Comparison of ENCODE assay signal across 7 cellular contexts in genomic region chr16:82603784-82604411, GRCh38. TPM values are rescaled to one million over a fixed set of nuclear protein-coding genes. Genes with fewer than 3 reads are reported as not detected.
A peak's percentile ranks its signal among the peaks of the same experiment; 100 is the strongest.
DNase-seq lines count a peak whose midpoint lies in the region; ATAC-seq and TF ChIP-seq lines count a peak whose summit lies in the region.

No MANE protein-coding gene starts in this region.

- H4K5ac ChIP-seq in H9 (ENCODE audit: insufficient read length, low read depth, low read length) = no peak overlapping the region

- H2BK15ac ChIP-seq in H9 (ENCODE audit: low read depth, low read length) = no peak overlapping the region

- peaks cover 8% of the 10 kb centered on the region for H3K4me1 ChIP-seq in H9 (ENCODE audit: insufficient read depth, low read length)
- H3K4me1 ChIP-seq in SJCRH30 = no peaks in the 10 kb centered on the region
- no peaks in the 10 kb centered on the region for H3K4me1 ChIP-seq in CD8-positive, alpha-beta memory T cell (ENCODE audit: insufficient read depth, low read length)

- no peak overlapping the region for H3K18ac ChIP-seq in H9 (ENCODE audit: insufficient read length, low read depth, low read length)

- H3K36me3 Mint-ChIP-seq in H9 (ENCODE audit: insufficient read depth in 1 of 3, low read depth in 3 of 3) = peaks cover 8 to 19% (median 10%) of the 10 kb centered on the region in 3 experiments; a peak in 6 of 7 replicates
- H3K36me3 Mint-ChIP-seq in CD8-positive, alpha-beta memory T cell = peaks cover 0 to 4% (median 4%) of the 10 kb centered on the region in 3 donors
- peaks cover 5 to 6% of the 10 kb centered on the region in 2 donors for H3K36me3 Mint-ChIP-seq in activated naive CD4-positive, alpha-beta T cell treated with anti-CD3 and anti-CD28 coated beads, Interleukin-2, amount 50 U/mL, for 72 hours

- no peak overlapping the region for H3T11ph ChIP-seq in H9 (ENCODE audit: low read length)

- no peak overlapping the region for H2AFZ ChIP-seq in H9 (ENCODE audit: low read length)

- no peak overlapping the region for H2BK5ac ChIP-seq in H9 (ENCODE audit: insufficient read length, low read length)

- H3K23ac ChIP-seq in H9 (ENCODE audit: insufficient read length, low read depth, low read length) = no peak overlapping the region

- H4K8ac ChIP-seq in H9 (replicated peaks; ENCODE audit: insufficient read length, low read depth, low read length) = no peak overlapping the region

- no peak overlapping the region for H3K4me2 ChIP-seq in H9 (ENCODE audit: insufficient read depth, insufficient read length, low read length)

- peaks cover 14 to 17% of the 10 kb centered on the region in 2 experiments for H3K9me3 Mint-ChIP-seq in H9
- peaks cover 6 to 13% (median 9%) of the 10 kb centered on the region in 5 donors for H3K9me3 Mint-ChIP-seq in CD8-positive, alpha-beta memory T cell
- H3K9me3 Mint-ChIP-seq in activated naive CD4-positive, alpha-beta T cell treated with anti-CD3 and anti-CD28 coated beads, Interleukin-2, amount 50 U/mL, for 72 hours = peaks cover 11% of the 10 kb centered on the region in 2 donors

- no peak overlapping the region for H3K4me3 ChIP-seq in SJCRH30
- H3K4me3 ChIP-seq in CD8-positive, alpha-beta memory T cell (ENCODE audit: low read length) = no peak overlapping the region

- no peak overlapping the region for H2BK20ac ChIP-seq in H9 (ENCODE audit: low read depth, low read length, poor library complexity, severe bottlenecking)

- H3K14ac ChIP-seq in H9 (ENCODE audit: insufficient read depth, low read length) = no peak overlapping the region

- H3K4me3 Mint-ChIP-seq in H9 = no peak overlapping the region
- H3K4me3 Mint-ChIP-seq in CD8-positive, alpha-beta memory T cell = no peak overlapping the region

- H3K27ac ChIP-seq in H9 (ENCODE audit: insufficient read length, low read depth, low read length) (no peak overlapping the region), SJCRH30 (no peak overlapping the region)
- H3K27ac ChIP-seq in CD8-positive, alpha-beta memory T cell (ENCODE audit: low read depth, low read length) = no peak overlapping the region

- no CpG with 5 or more reads among the region's 5 CpGs for WGBS in H9 (ENCODE audit: extremely low coverage, insufficient read length, low lambda C conversion rate)

- ATAC-seq in activated naive CD4-positive, alpha-beta T cell treated with anti-CD3 and anti-CD28 coated beads, Interleukin-2, amount 50 U/mL, for 72 hours = no peak

- H3K27me3 Mint-ChIP-seq in H9 (ENCODE audit: low read depth) = peaks cover 2% of the 10 kb centered on the region
- H3K27me3 Mint-ChIP-seq in CD8-positive, alpha-beta memory T cell = peaks cover 0 to 10% of the 10 kb centered on the region in 2 donors

- no peak overlapping the region for H3K4ac ChIP-seq in H9 (ENCODE audit: low read depth, low read length)

- no peaks in the 10 kb centered on the region for H3K27me3 ChIP-seq in H9 (ENCODE audit: insufficient read depth, low read length)
- H3K27me3 ChIP-seq in SJCRH30 = no peaks in the 10 kb centered on the region
- H3K27me3 ChIP-seq in CD8-positive, alpha-beta memory T cell (ENCODE audit: insufficient read depth, low read length, poor library complexity, severe bottlenecking) = no peaks in the 10 kb centered on the region

- H3K4me1 Mint-ChIP-seq in H9 = peaks cover 47 to 53% of the 10 kb centered on the region in 2 experiments
- no peaks in the 10 kb centered on the region for H3K4me1 Mint-ChIP-seq in CD8-positive, alpha-beta memory T cell

- no peaks in the 10 kb centered on the region for H3K79me1 ChIP-seq in H9 (ENCODE audit: insufficient read depth, low read depth, low read length, poor library complexity, severe bottlenecking)

- TF ChIP-seq CTCF in H9 (conservative IDR thresholded peaks at IDR 0.05) = peak; percentile 76

- H3K9ac ChIP-seq in H9 (ENCODE audit: extremely low read depth, insufficient read length, low read length) = no peak overlapping the region

- DNase-seq in H9 = peak; percentile 78
- peak; percentile 42 to 65 for DNase-seq in SJCRH30
- peak; percentile 32 to 84 (median 70) for DNase-seq in head of caudate nucleus
- DNase-seq in retina = peak; percentile 60
- no peak for DNase-seq in HuH-7 (ENCODE audit: low spot score)
- no peak for DNase-seq in CD8-positive, alpha-beta memory T cell
- no peak for DNase-seq in activated naive CD4-positive, alpha-beta T cell treated with anti-CD3 and anti-CD28 coated beads, Interleukin-2, amount 50 U/mL, for 72 hours (ENCODE audit: low spot score in 2 of 2)

- CTCF ChIA-PET in CD8-positive, alpha-beta memory T cell (lab: Charles Lee) = no interaction called here

- H4K91ac ChIP-seq in H9 (ENCODE audit: insufficient read length, low read depth, low read length) = no peak overlapping the region

- intact Hi-C loops in head of caudate nucleus (cut with DNase I) = no loop called here

- no peak overlapping the region for H2AK5ac ChIP-seq in H9 (ENCODE audit: insufficient read length, low read length)

- H4K20me1 ChIP-seq in H9 (ENCODE audit: control insufficient read depth, insufficient read depth, insufficient read length) = no peaks in the 10 kb centered on the region

- H3K56ac ChIP-seq in H9 (ENCODE audit: insufficient read length, low read depth, low read length) = no peak overlapping the region

- H3K27ac Mint-ChIP-seq in H9 = no peak overlapping the region; a peak in 2 of 7 replicates
- no peak overlapping the region for H3K27ac Mint-ChIP-seq in CD8-positive, alpha-beta memory T cell
- H3K27ac Mint-ChIP-seq in activated naive CD4-positive, alpha-beta T cell treated with anti-CD3 and anti-CD28 coated beads, Interleukin-2, amount 50 U/mL, for 72 hours = no peak overlapping the region

- H3K9me3 ChIP-seq in H9 (ENCODE audit: control insufficient read depth, low read depth, low read length) (peaks cover 9% of the 10 kb centered on the region), SJCRH30 (replicated peaks) (no peaks in the 10 kb centered on the region)
- H3K9me3 ChIP-seq in CD8-positive, alpha-beta memory T cell (ENCODE audit: low read length) = no peaks in the 10 kb centered on the region

- POLR2A ChIA-PET in CD8-positive, alpha-beta memory T cell (lab: Charles Lee) = no interaction called here

- no peaks in the 10 kb centered on the region for H3K36me3 ChIP-seq in SJCRH30
- H3K36me3 ChIP-seq in CD8-positive, alpha-beta memory T cell (ENCODE audit: insufficient read depth, low read length) = no peaks in the 10 kb centered on the region

- no peak overlapping the region for H2BK12ac ChIP-seq in H9 (ENCODE audit: insufficient read length, low read depth, low read length)

- H3K79me2 ChIP-seq in H9 (ENCODE audit: insufficient read depth, low read length) = no peaks in the 10 kb centered on the region

- H2BK120ac ChIP-seq in H9 (ENCODE audit: low read depth, low read length, poor library complexity, severe bottlenecking) = no peak overlapping the region

- H3K23me2 ChIP-seq in H9 (ENCODE audit: insufficient read length, low read depth, low read length, poor library complexity, severe bottlenecking) = no peaks in the 10 kb centered on the region

RNA-seq across cellular contexts. Expression of gene CDH13, which starts 22.9 kb away (rescaled TPM):
- total RNA-seq in H9 (2021) = 1.5 and 2.4 TPM in 2 replicates
- total RNA-seq in SJCRH30 (2014; rRNA removed; shearing (Covaris generic)) = 30.8 and 34.5 TPM in 2 replicates
- total RNA-seq in CD8-positive, alpha-beta memory T cell = not detected
- not detected for polyA plus RNA-seq in CD8-positive, alpha-beta memory T cell
- total RNA-seq in activated naive CD4-positive, alpha-beta T cell treated with anti-CD3 and anti-CD28 coated beads, Interleukin-2, amount 50 U/mL, for 72 hours = not detected

Comparison
In these comparisons a context has a peak if more than half of its experiments do, and no peak if none do; other contexts are left out.
1. DNase-seq: peak in H9 (single experiment), SJCRH30 (2 of 2), head of caudate nucleus (42 of 42) and retina (single experiment); none in HuH-7 (single experiment), CD8-positive, alpha-beta memory T cell (0 of 5) and activated naive CD4-positive, alpha-beta T cell treated with anti-CD3 and anti-CD28 coated beads, Interleukin-2, amount 50 U/mL, for 72 hours (0 of 2).